Comparison of ENCODE assay signal across 25 cellular contexts in genomic region chr16:20798364-20798763, GRCh38. TPM values are rescaled to one million over a fixed set of nuclear protein-coding genes. Genes with fewer than 3 reads are reported as not detected.
DNase-seq lines count a peak whose midpoint lies in the region; ATAC-seq, FAIRE-seq and TF ChIP-seq lines count a peak whose summit lies in the region.
"Had no signal": no experiment of that assay in that cellular context is flagged by ENCODE, and none has a peak within 500 bp of the region (broad histone marks: within the 10 kb centered on the region; RNA-seq: fewer than 3 reads in every experiment).

No MANE protein-coding gene starts in this region.

- H3K36me3 Mint-ChIP-seq in activated CD4-positive, alpha-beta T cell treated with anti-CD3 and anti-CD28 coated beads, Interleukin-2, amount 10 ng/mL, durations not matched to agents 7 days and 5 days (ENCODE audit: low read depth): peaks cover 20% of the 10 kb centered on the region
- peaks cover 27% of the 10 kb centered on the region for H3K36me3 Mint-ChIP-seq in T-helper 2 cell treated with Interferon-gamma antibody and Interleukin-4, amounts not matched to agents 5 μg/mL and 100 μg/mL, for 36 hours (ENCODE audit: low read depth)
- H3K36me3 Mint-ChIP-seq in chondrocyte (ENCODE audit: low read depth): peaks cover 3% of the 10 kb centered on the region

- H3K27me3 Mint-ChIP-seq in activated CD4-positive, alpha-beta T cell treated with anti-CD3 and anti-CD28 coated beads, Interleukin-2, amount 10 ng/mL, durations not matched to agents 7 days and 5 days: no peaks in the 10 kb centered on the region
- no peaks in the 10 kb centered on the region for H3K27me3 Mint-ChIP-seq in T-helper 2 cell treated with Interferon-gamma antibody and Interleukin-4, amounts not matched to agents 5 μg/mL and 100 μg/mL, for 36 hours (ENCODE audit: low read depth)
- no peaks in the 10 kb centered on the region for H3K27me3 Mint-ChIP-seq in chondrocyte (ENCODE audit: low read depth)
- H3K27me3 Mint-ChIP-seq: CD8-positive, alpha-beta memory T cell had no signal

- peak overlapping the region; percentile 47 for H3K27ac Mint-ChIP-seq in activated CD4-positive, alpha-beta T cell treated with anti-CD3 and anti-CD28 coated beads, Interleukin-2, amount 10 ng/mL, durations not matched to agents 7 days and 5 days
- peak overlapping the region; percentile 45 for H3K27ac Mint-ChIP-seq in T-helper 2 cell treated with Interferon-gamma antibody and Interleukin-4, amounts not matched to agents 5 μg/mL and 100 μg/mL, for 36 hours
- H3K27ac Mint-ChIP-seq in chondrocyte (ENCODE audit: unreplicated experiment): no peak overlapping the region
- H3K27ac Mint-ChIP-seq: HFFc6 had no signal

- TF ChIP-seq POLR2A in H54 (IDR thresholded peaks at IDR 0.05; ENCODE audit: low read depth, low read length): no peak

- CTCF ChIA-PET in activated CD4-positive, alpha-beta T cell treated with anti-CD3 and anti-CD28 coated beads, Interleukin-2, amount 10 ng/mL, durations not matched to agents 7 days and 5 days (lab: Charles Lee): no interaction called here

- no peak overlapping the region for H3K4me3 Mint-ChIP-seq in activated CD4-positive, alpha-beta T cell treated with anti-CD3 and anti-CD28 coated beads, Interleukin-2, amount 10 ng/mL, durations not matched to agents 7 days and 5 days
- no peak overlapping the region for H3K4me3 Mint-ChIP-seq in T-helper 2 cell treated with Interferon-gamma antibody and Interleukin-4, amounts not matched to agents 5 μg/mL and 100 μg/mL, for 36 hours
- no peak overlapping the region for H3K4me3 Mint-ChIP-seq in chondrocyte (ENCODE audit: unreplicated experiment)
- H3K4me3 Mint-ChIP-seq: CD8-positive, alpha-beta memory T cell; HFFc6 had no signal

- POLR2A ChIA-PET in activated CD4-positive, alpha-beta T cell treated with anti-CD3 and anti-CD28 coated beads, Interleukin-2, amount 10 ng/mL, durations not matched to agents 7 days and 5 days (lab: Charles Lee): no interaction called here

- peaks cover 22% of the 10 kb centered on the region for H3K4me1 Mint-ChIP-seq in activated CD4-positive, alpha-beta T cell treated with anti-CD3 and anti-CD28 coated beads, Interleukin-2, amount 10 ng/mL, durations not matched to agents 7 days and 5 days
- peaks cover 14% of the 10 kb centered on the region for H3K4me1 Mint-ChIP-seq in T-helper 2 cell treated with Interferon-gamma antibody and Interleukin-4, amounts not matched to agents 5 μg/mL and 100 μg/mL, for 36 hours (ENCODE audit: low read depth)
- H3K4me1 Mint-ChIP-seq in chondrocyte (ENCODE audit: low read depth): no peaks in the 10 kb centered on the region

- no peak for DNase-seq in activated CD4-positive, alpha-beta T cell treated with anti-CD3 and anti-CD28 coated beads, Interleukin-2, amount 10 ng/mL, durations not matched to agents 7 days and 5 days
- DNase-seq in activated CD4-positive, alpha-beta T cell treated with anti-CD3 and anti-CD28 coated beads, Interleukin-2, amount 50 U/mL, for 1 hour: no peak
- DNase-seq in H54 (ENCODE audit: insufficient read length, low spot score): no peak
- no peak for DNase-seq in T-helper 2 cell treated with Interferon-gamma antibody and Interleukin-4, amounts not matched to agents 5 μg/mL and 100 μg/mL, for 36 hours (ENCODE audit: low spot score)
- DNase-seq in left lobe of liver (ENCODE audit: low spot score): no peak
- no peak for DNase-seq in iPS-NIHi7 (ENCODE audit: extremely low spot score)
- no peak for DNase-seq in chondrocyte (ENCODE audit: low spot score)
- DNase-seq: ACHN; Calu3; CD8-positive, alpha-beta memory T cell; DMS153; GDM1; H7; HFFc6; KBM-7; NCI-H1092 treated with DMSO at 0.1 percent for 48 hours; NCI-H1436 treated with DMSO at 0.1 percent for 48 hours; NCI-H1930; NCI-H2227 treated with DMSO at 0.1 percent for 48 hours; NCI-H510A treated with DMSO at 0.1 percent for 48 hours; NCI-H774; NK-92 treated with Interleukin-12 subunit alpha and Interleukin-12 subunit beta, amount 100 ng/mL, for 24 hours; Peyer's patch had no signal

- H3K9me3 Mint-ChIP-seq in activated CD4-positive, alpha-beta T cell treated with anti-CD3 and anti-CD28 coated beads, Interleukin-2, amount 10 ng/mL, durations not matched to agents 7 days and 5 days: no peaks in the 10 kb centered on the region
- no peaks in the 10 kb centered on the region for H3K9me3 Mint-ChIP-seq in T-helper 2 cell treated with Interferon-gamma antibody and Interleukin-4, amounts not matched to agents 5 μg/mL and 100 μg/mL, for 36 hours
- no peaks in the 10 kb centered on the region for H3K9me3 Mint-ChIP-seq in chondrocyte (ENCODE audit: low read depth)
- H3K9me3 Mint-ChIP-seq: CD8-positive, alpha-beta memory T cell; HFFc6 had no signal

- FAIRE-seq in H54 (lab: Jason Lieb, UNC): peak; percentile 64

- no peak for TF ChIP-seq CTCF in chondrocyte (IDR thresholded peaks at IDR 0.05)

- peak; percentile 45 for ATAC-seq in left lobe of liver
- ATAC-seq in GM21360 (IDR thresholded peaks at IDR 0.05; ENCODE audit: unreplicated experiment): no peak
- ATAC-seq: SK-N-SH treated with all-trans-retinoic acid at 6 μM for 48 hours had no signal

RNA-seq across cellular contexts. Expression of gene ERI2, which starts 7.9 kb away (rescaled TPM):
- 10 to 100 TPM; 12.5 to 17.3 TPM for total RNA-seq in activated CD4-positive, alpha-beta T cell treated with anti-CD3 and anti-CD28 coated beads, Interleukin-2, amount 10 ng/mL, durations not matched to agents 7 days and 5 days
- 15.6 TPM for total RNA-seq in left lobe of liver
- 11.5 to 17.7 TPM (median 13.3 TPM) in 3 replicates for total RNA-seq in chondrocyte

RNA-seq across cellular contexts. Expression of gene REXO5, which starts 8.0 kb away (rescaled TPM):
- total RNA-seq in activated CD4-positive, alpha-beta T cell treated with anti-CD3 and anti-CD28 coated beads, Interleukin-2, amount 10 ng/mL, durations not matched to agents 7 days and 5 days: 10 to 100 TPM in 1 of 2 experiments, 1 to 10 TPM in 1; 9.8 to 11.0 TPM
- total RNA-seq in left lobe of liver (1.7 TPM), chondrocyte (2.9 to 6.9 TPM (median 4.0 TPM) in 3 replicates)

RNA-seq across cellular contexts. Expression of gene ACSM3, which starts 34.5 kb away (rescaled TPM):
- total RNA-seq in activated CD4-positive, alpha-beta T cell treated with anti-CD3 and anti-CD28 coated beads, Interleukin-2, amount 10 ng/mL, durations not matched to agents 7 days and 5 days: 1 to 10 TPM; 4.1 to 4.8 TPM
- total RNA-seq in left lobe of liver (70.8 TPM), chondrocyte (0.48 to 2.0 TPM (median 1.9 TPM) in 3 replicates)

RNA-seq across cellular contexts. Expression of gene THUMPD1, which starts 56.7 kb away (rescaled TPM):
- 10 to 100 TPM; 42.9 to 43.1 TPM for total RNA-seq in activated CD4-positive, alpha-beta T cell treated with anti-CD3 and anti-CD28 coated beads, Interleukin-2, amount 10 ng/mL, durations not matched to agents 7 days and 5 days
- 13.1 TPM for total RNA-seq in left lobe of liver
- 41.3 to 44.3 TPM (median 43.7 TPM) in 3 replicates for total RNA-seq in chondrocyte

Comparison
In these comparisons a context has a peak if more than half of its experiments do, and no peak if none do; other contexts are left out.
1. RNA of gene ACSM3, which starts 34.5 kb away (total RNA-seq): 70.8 TPM in left lobe of liver (single experiment); 4.1 to 4.8 TPM in activated CD4-positive, alpha-beta T cell treated with anti-CD3 and anti-CD28 coated beads, Interleukin-2, amount 10 ng/mL, durations not matched to agents 7 days and 5 days and 0.48 to 2.0 TPM in chondrocyte; every median in the first group is over 10 times any median in the second.